ENCODE assay signal across 8 cellular contexts in genomic region chr11:94974178-94974577, GRCh38. TPM values are rescaled to one million over a fixed set of nuclear protein-coding genes. Genes with fewer than 3 reads are reported as not detected.
DNase-seq lines count a peak whose midpoint lies in the region; ATAC-seq, FAIRE-seq and TF ChIP-seq lines count a peak whose summit lies in the region.

No MANE protein-coding gene starts in this region.

- H3K4me2 ChIP-seq in GM12878 (ENCODE audit: control insufficient read depth, insufficient read depth) (peak overlapping the region; percentile 59), mesenchymal stem cell (ENCODE audit: low read length, poor library complexity, severe bottlenecking) (peak overlapping the region; percentile 56)

- no peaks in the 10 kb centered on the region; a peak in 1 of 4 replicates for H3K36me3 ChIP-seq in GM12878 (ENCODE audit: control insufficient read depth in 2 of 2, insufficient read depth in 2 of 2, low read length in 1 of 2)
- H3K36me3 ChIP-seq in mesenchymal stem cell (ENCODE audit: control insufficient read depth in 1 of 2, insufficient read depth in 2 of 2, low read depth in 1 of 2, low read length in 2 of 2) = peaks cover 0 to 31% of the 10 kb centered on the region in 2 experiments
- peaks cover 13 to 29% (median 21%) of the 10 kb centered on the region in 4 donors for H3K36me3 ChIP-seq in upper lobe of left lung

- peak overlapping the region; percentile 89 for H3K27ac Mint-ChIP-seq in activated naive CD4-positive, alpha-beta T cell treated with anti-CD3 and anti-CD28 coated beads for 36 hours

- peaks cover 35% of the 10 kb centered on the region for H3K4me1 Mint-ChIP-seq in activated naive CD4-positive, alpha-beta T cell treated with anti-CD3 and anti-CD28 coated beads for 36 hours (ENCODE audit: low read depth)

- H3K4me3 Mint-ChIP-seq in activated naive CD4-positive, alpha-beta T cell treated with anti-CD3 and anti-CD28 coated beads for 36 hours = peak overlapping the region; percentile 97

- H3K4me3 ChIP-seq in GM12878 (peak overlapping the region; percentile 95), mesenchymal stem cell (ENCODE audit: insufficient read depth in 1 of 2, low read depth in 1 of 2, low read length in 2 of 2) (peak overlapping the region in 1 of 2 experiments; percentile 95), upper lobe of left lung (peak overlapping the region in 3 of 4 donors; percentile 66 to 83 (median 70))

- H3K18ac ChIP-seq in mesenchymal stem cell (ENCODE audit: low read depth in 1 of 2, low read length in 2 of 2) = no peak overlapping the region

- H3K4me1 ChIP-seq in GM12878 (ENCODE audit: control insufficient read depth, insufficient read depth, low read length) (no peaks in the 10 kb centered on the region), mesenchymal stem cell (ENCODE audit: control insufficient read depth, insufficient read depth, low read depth, low read length) (no peaks in the 10 kb centered on the region), upper lobe of left lung (peaks cover 4 to 17% (median 10%) of the 10 kb centered on the region in 4 donors)

- no peak for TF ChIP-seq RAD21 in GM12878 (IDR thresholded peaks at IDR 0.05; ENCODE audit: insufficient read depth, low read depth, low read length)

- TF ChIP-seq CTCF in GM12878 (IDR thresholded peaks at IDR 0.05 in 2 of 3, conservative IDR thresholded peaks at IDR 0.05 in 1 of 3; ENCODE audit: control insufficient read depth in 2 of 3, extremely low read depth in 1 of 3, insufficient read depth in 1 of 3, low read depth in 3 of 3, low read length in 3 of 3) (no peak), upper lobe of left lung (IDR thresholded peaks at IDR 0.05) (no peak)

- CTCF ChIA-PET in activated naive CD4-positive, alpha-beta T cell treated with anti-CD3 and anti-CD28 coated beads for 36 hours (lab: Charles Lee) = interaction anchor here (1.8 kb wide), 1 partner anchor 93 kb away, joined by 6 read pairs; the partner anchor contains the start of gene SRSF8
- CTCF ChIA-PET in GM12878 (lab: Yijun Ruan, JAX) = interaction anchor here (0.9 to 3.3 kb wide), 5 partner anchors 12 to 731 kb away, joined by 3 to 18 read pairs (median 8); partner anchors contain the start of gene SRSF8

- no peak for ATAC-seq in GM12878
- ATAC-seq in upper lobe of left lung (ENCODE audit: low FRiP score in 2 of 2) = no peak

- H3K9ac ChIP-seq in GM12878 (ENCODE audit: control insufficient read depth, insufficient read depth, low read length) = peak overlapping the region; percentile 88
- H3K9ac ChIP-seq in mesenchymal stem cell (ENCODE audit: low read length) = peak overlapping the region; percentile 99

- SMC1A ChIA-PET in GM12878 (lab: Charles Lee; ENCODE audit: uncharacterized antibody, unreplicated experiment) = interaction anchor here (0.8 to 2.2 kb wide), 4 partner anchors 8 to 764 kb away, joined by 3 to 7 read pairs (median 6); no protein-coding TSS in a partner anchor

- no peak for TF ChIP-seq EP300 in GM12878 (IDR thresholded peaks at IDR 0.05; ENCODE audit: borderline replicate concordance in 1 of 2, control insufficient read depth in 1 of 2, low read depth in 2 of 2, low read length in 2 of 2)
- no peak for TF ChIP-seq EP300 in upper lobe of left lung (IDR thresholded peaks at IDR 0.05)

- H4K20me1 ChIP-seq in GM12878 (ENCODE audit: control insufficient read depth, insufficient read depth) = no peaks in the 10 kb centered on the region

- no peak overlapping the region for H3K23ac ChIP-seq in mesenchymal stem cell (ENCODE audit: low read length in 2 of 2)

- POLR2A ChIA-PET in GM12878 (lab: Charles Lee) = interaction anchor here (1.0 kb wide), 1 partner anchor 112 kb away, joined by 3 read pairs; no protein-coding TSS in a partner anchor

- no peak overlapping the region for H4K8ac ChIP-seq in mesenchymal stem cell (ENCODE audit: low read length)

- no peak overlapping the region for H3K4ac ChIP-seq in mesenchymal stem cell (ENCODE audit: low read depth in 1 of 2, low read length in 2 of 2)

- no peak overlapping the region for H4K91ac ChIP-seq in mesenchymal stem cell (ENCODE audit: low read length)

- peak overlapping the region; percentile 96 for H2AFZ ChIP-seq in GM12878 (ENCODE audit: control insufficient read depth, low read depth, low read length)
- H2AFZ ChIP-seq in mesenchymal stem cell (ENCODE audit: low read depth, low read length) = no peak overlapping the region

- peaks cover 9% of the 10 kb centered on the region for H3K79me1 ChIP-seq in mesenchymal stem cell (replicated peaks; ENCODE audit: low read length, poor library complexity, severe bottlenecking)

- no peak for TF ChIP-seq POLR2A in GM12878 (IDR thresholded peaks at IDR 0.05; ENCODE audit: low read depth, low read length)
- TF ChIP-seq POLR2A in upper lobe of left lung (IDR thresholded peaks at IDR 0.05) = no peak

- H3K27me3 ChIP-seq in GM12878 (replicated peaks in 1 of 2; ENCODE audit: control insufficient read depth in 2 of 2, insufficient read depth in 2 of 2, low read length in 1 of 2) (no peaks in the 10 kb centered on the region), mesenchymal stem cell (ENCODE audit: control insufficient read depth in 1 of 2, insufficient read depth in 1 of 2, low read length in 2 of 2) (no peaks in the 10 kb centered on the region), upper lobe of left lung (no peaks in the 10 kb centered on the region)

- peak overlapping the region; percentile 78; the same call in 1 of the 2 replicates for H3K27ac ChIP-seq in GM12878 (ENCODE audit: control insufficient read depth, insufficient read depth)
- no peak overlapping the region for H3K27ac ChIP-seq in mesenchymal stem cell (ENCODE audit: low read length, poor library complexity, severe bottlenecking)
- no peak overlapping the region for H3K27ac ChIP-seq in upper lobe of left lung

- H3K14ac ChIP-seq in mesenchymal stem cell (ENCODE audit: low read length in 2 of 2) = no peak overlapping the region

- no peak for DNase-seq in activated naive CD4-positive, alpha-beta T cell treated with anti-CD3 and anti-CD28 coated beads for 36 hours
- no peak for DNase-seq in activated naive CD4-positive, alpha-beta T cell (lab: John Stamatoyannopoulos, UW)
- DNase-seq in GM12878 (ENCODE audit: low read depth, low spot score) = no peak
- no peak for DNase-seq in mesenchymal stem cell
- DNase-seq in upper lobe of left lung = no peak
- DNase-seq in MV-4-11 (lab: John Stamatoyannopoulos, UW) = no peak
- no peak for DNase-seq in stimulated activated naive CD4-positive, alpha-beta T cell treated with Interleukin-2 at 50 U/mL for 16 hours (lab: John Stamatoyannopoulos, UW)
- DNase-seq in T1000 (lab: John Stamatoyannopoulos, UW) = no peak

- no TSS peak for BruUV-seq in GM12878 (replicated peaks; lab: Mats Ljungman, UMichigan)

- H2BK5ac ChIP-seq in mesenchymal stem cell (ENCODE audit: low read depth, low read length, poor library complexity, severe bottlenecking) = no peak overlapping the region

- no peak overlapping the region for H2BK15ac ChIP-seq in mesenchymal stem cell (ENCODE audit: low read depth, poor library complexity, severe bottlenecking)

- no peaks in the 10 kb centered on the region for H3K9me3 ChIP-seq in GM12878 (replicated peaks; ENCODE audit: control insufficient read depth, insufficient read depth, low read length)
- H3K9me3 ChIP-seq in mesenchymal stem cell (ENCODE audit: control insufficient read depth, low read length) = no peaks in the 10 kb centered on the region
- H3K9me3 ChIP-seq in upper lobe of left lung = no peaks in the 10 kb centered on the region

- no peak overlapping the region for H2BK12ac ChIP-seq in mesenchymal stem cell (ENCODE audit: low read length in 2 of 2)

- H3K79me2 ChIP-seq in GM12878 (ENCODE audit: control insufficient read depth, insufficient read depth, low read length) = peaks cover 21% of the 10 kb centered on the region

- H3K27me3 Mint-ChIP-seq in activated naive CD4-positive, alpha-beta T cell treated with anti-CD3 and anti-CD28 coated beads for 36 hours (ENCODE audit: low read depth) = no peaks in the 10 kb centered on the region

- no peak overlapping the region for H2BK120ac ChIP-seq in mesenchymal stem cell (ENCODE audit: low read depth, low read length)

- no peaks in the 10 kb centered on the region for H3K9me3 Mint-ChIP-seq in activated naive CD4-positive, alpha-beta T cell treated with anti-CD3 and anti-CD28 coated beads for 36 hours

- WGBS in GM12878 (ENCODE audit: insufficient coverage, insufficient replicate concordance, low lambda C conversion rate, missing lambda C conversion rate) = 17% methylated on average over 6 of the region's 6 CpGs
- 40% methylated on average over 2 of the region's 6 CpGs for WGBS in mesenchymal stem cell
- 55 to 59% methylated on average over 6 of the region's 6 CpGs for WGBS in upper lobe of left lung, 2 donors

- FAIRE-seq in GM12878 (lab: Jason Lieb, UNC) = no peak

- no peak overlapping the region for H2AK5ac ChIP-seq in mesenchymal stem cell (ENCODE audit: low read length, severe bottlenecking)

- peaks cover 17% of the 10 kb centered on the region for H3K36me3 Mint-ChIP-seq in activated naive CD4-positive, alpha-beta T cell treated with anti-CD3 and anti-CD28 coated beads for 36 hours (ENCODE audit: low read depth)

- in situ Hi-C loops in GM12878 (cut with MboI) = no loop called here

- RAD21 ChIA-PET in GM12878 (lab: Charles Lee; ENCODE audit: unreplicated experiment) = interaction anchor here (1.5 to 2.9 kb wide), 2 partner anchors 93 to 169 kb away, joined by 4 to 21 read pairs; partner anchors contain the start of gene SRSF8

- intact Hi-C loops in activated naive CD4-positive, alpha-beta T cell treated with anti-CD3 and anti-CD28 coated beads for 36 hours (cut with micrococcal nuclease) = loop anchor here (5.0 to 10.0 kb wide), 6 partner anchors 258 to 1777 kb away; partner anchors contain the start of genes ANKRD49, FUT4, MRE11 and SESN3
- intact Hi-C loops in GM12878 (cut with micrococcal nuclease; ENCODE audit: unreplicated experiment) = no loop called here

RNA-seq across cellular contexts. Expression of gene KDM4D, which starts 0.7 kb away (rescaled TPM):
- total RNA-seq in activated naive CD4-positive, alpha-beta T cell treated with anti-CD3 and anti-CD28 coated beads for 36 hours = 1 to 10 TPM; 1.7 to 2.1 TPM
- total RNA-seq in GM12878 (2013; cell fraction: nucleolus; rRNA removed) = 2.3 and 2.7 TPM in 2 replicates
- 2.1 and 2.3 TPM in 2 replicates for total RNA-seq in GM12878 (2014; rRNA removed)
- 1.2 TPM in 2 replicates for total RNA-seq in GM12878 (2014; rRNA removed; fragmentation: Illumina TruSeq; extraction: Trizol)
- total RNA-seq in GM12878 (2021) = 1.4 and 1.5 TPM in 2 replicates
- polyA plus RNA-seq in GM12878 (2011; ENCODE audit: low read depth) = 0.73 TPM
- polyA plus RNA-seq in GM12878 (2011; rRNA removed) = 1.0 and 1.2 TPM in 2 replicates
- 2.3 and 2.4 TPM in 2 replicates for polyA plus RNA-seq in GM12878 (2011; cell fraction: cytosol; rRNA removed)
- polyA plus RNA-seq in GM12878 (2011; cell fraction: nucleus; rRNA removed) = 1.8 and 1.9 TPM in 2 replicates
- 0.88 and 1.2 TPM in 2 replicates for polyA plus RNA-seq in GM12878 (2012)
- polyA plus RNA-seq in GM12878 (2014; fragmentation: Illumina TruSeq; extraction: Trizol) = 0.78 and 1.2 TPM in 2 replicates
- polyA plus RNA-seq in GM12878 (2014; fragmentation: Nextera tagmentation; extraction: Ambion mirVana) = under 1 TPM; 0.63 to 0.69 TPM
- polyA plus RNA-seq in GM12878 (2014; rRNA removed) = 0.96 and 1.5 TPM in 2 replicates
- 1 to 10 TPM; 1.3 to 2.6 TPM for polyA plus RNA-seq in GM12878 (2016; fragmentation: Nextera tagmentation; extraction: Ambion mirVana)
- 3.1 and 3.5 TPM in 2 replicates for polyA minus RNA-seq in GM12878 (2011; rRNA and poly(A)+ RNA removed)
- polyA minus RNA-seq in GM12878 (2011; cell fraction: cytosol; rRNA and poly(A)+ RNA removed) = 1.1 and 2.4 TPM in 2 replicates
- polyA minus RNA-seq in GM12878 (2011; cell fraction: nucleus; rRNA and poly(A)+ RNA removed) = 1.7 and 2.2 TPM in 2 replicates
- 0.40 TPM for polyA plus RNA-seq in mesenchymal stem cell (2013, experiment 1 of 2)
- 0.41 TPM for polyA plus RNA-seq in mesenchymal stem cell (2013, experiment 2 of 2)
- under 1 TPM in 4 of 6 donors, not detected in 2; 0.20 to 0.74 (median 0.59) TPM for total RNA-seq in upper lobe of left lung

RNA-seq across cellular contexts. Expression of gene CWC15, which starts 0.8 kb away (rescaled TPM):
- 10 to 100 TPM; 70.6 to 72.3 TPM for total RNA-seq in activated naive CD4-positive, alpha-beta T cell treated with anti-CD3 and anti-CD28 coated beads for 36 hours
- 48.7 and 50.7 TPM in 2 replicates for total RNA-seq in GM12878 (2013; cell fraction: nucleolus; rRNA removed)
- total RNA-seq in GM12878 (2014; rRNA removed) (45.9 and 51.8 TPM in 2 replicates), GM12878 (2014; rRNA removed; fragmentation: Illumina TruSeq; extraction: Trizol) (71.7 and 75.9 TPM in 2 replicates), GM12878 (2021) (54.2 and 58.1 TPM in 2 replicates), upper lobe of left lung (10 to 100 TPM; 23.0 to 55.5 (median 42.6) TPM)
- polyA plus RNA-seq in GM12878 (2011; ENCODE audit: low read depth) = 38.5 TPM
- polyA plus RNA-seq in GM12878 (2011; rRNA removed) (68.4 and 108 TPM in 2 replicates), GM12878 (2014; fragmentation: Illumina TruSeq; extraction: Trizol) (78.5 and 107 TPM in 2 replicates), GM12878 (2014; fragmentation: Nextera tagmentation; extraction: Ambion mirVana) (100 to 1,000 TPM; 122 to 142 TPM), GM12878 (2014; rRNA removed) (35.8 and 43.3 TPM in 2 replicates), GM12878 (2016; fragmentation: Nextera tagmentation; extraction: Ambion mirVana) (10 to 100 TPM; 80.9 to 94.0 TPM)
- polyA plus RNA-seq in GM12878 (2011; cell fraction: cytosol; rRNA removed) = 19.3 and 21.4 TPM in 2 replicates
- polyA plus RNA-seq in GM12878 (2011; cell fraction: nucleus; rRNA removed) = 46.2 and 62.4 TPM in 2 replicates
- 59.5 and 64.7 TPM in 2 replicates for polyA plus RNA-seq in GM12878 (2012)
- 15.9 and 22.0 TPM in 2 replicates for polyA minus RNA-seq in GM12878 (2011; rRNA and poly(A)+ RNA removed)
- 11.1 and 12.8 TPM in 2 replicates for polyA minus RNA-seq in GM12878 (2011; cell fraction: cytosol; rRNA and poly(A)+ RNA removed)
- 33.0 and 47.7 TPM in 2 replicates for polyA minus RNA-seq in GM12878 (2011; cell fraction: nucleus; rRNA and poly(A)+ RNA removed)
- polyA plus RNA-seq in mesenchymal stem cell (2013, experiment 1 of 2) = 113 TPM
- polyA plus RNA-seq in mesenchymal stem cell (2013, experiment 2 of 2) = 117 TPM

RNA-seq across cellular contexts. Expression of gene KDM4E, which starts 50.9 kb away (rescaled TPM):
- not detected for total RNA-seq in activated naive CD4-positive, alpha-beta T cell treated with anti-CD3 and anti-CD28 coated beads for 36 hours
- not detected in 2 replicates for total RNA-seq in GM12878 (2013; cell fraction: nucleolus; rRNA removed)
- total RNA-seq in GM12878 (2014; rRNA removed) (not detected in 2 replicates), GM12878 (2014; rRNA removed; fragmentation: Illumina TruSeq; extraction: Trizol) (not detected in 2 replicates), GM12878 (2021) (not detected in 2 replicates), upper lobe of left lung (not detected)
- not detected for polyA plus RNA-seq in GM12878 (2011; ENCODE audit: low read depth)
- polyA plus RNA-seq in GM12878 (2011; rRNA removed) (not detected in 2 replicates), GM12878 (2014; fragmentation: Illumina TruSeq; extraction: Trizol) (not detected in 2 replicates), GM12878 (2014; fragmentation: Nextera tagmentation; extraction: Ambion mirVana) (not detected), GM12878 (2014; rRNA removed) (not detected in 2 replicates), GM12878 (2016; fragmentation: Nextera tagmentation; extraction: Ambion mirVana) (not detected)
- polyA plus RNA-seq in GM12878 (2011; cell fraction: cytosol; rRNA removed) = not detected in 2 replicates
- not detected in 2 replicates for polyA plus RNA-seq in GM12878 (2011; cell fraction: nucleus; rRNA removed)
- not detected in 2 replicates for polyA plus RNA-seq in GM12878 (2012)
- 0.07 TPM in 1 of 2 replicates, not detected in the other for polyA minus RNA-seq in GM12878 (2011; rRNA and poly(A)+ RNA removed)
- not detected in 2 replicates for polyA minus RNA-seq in GM12878 (2011; cell fraction: cytosol; rRNA and poly(A)+ RNA removed)
- polyA minus RNA-seq in GM12878 (2011; cell fraction: nucleus; rRNA and poly(A)+ RNA removed) = not detected in 2 replicates
- polyA plus RNA-seq in mesenchymal stem cell (2013, experiment 1 of 2) = not detected
- polyA plus RNA-seq in mesenchymal stem cell (2013, experiment 2 of 2) = not detected
